ENCODE assay signal across 8 cellular contexts in genomic region chr7:73770002-73770859, GRCh38. TPM values are rescaled to one million over a fixed set of nuclear protein-coding genes. Genes with fewer than 3 reads are reported as not detected.
DNase-seq lines count a peak whose midpoint lies in the region; ATAC-seq and TF ChIP-seq lines count a peak whose summit lies in the region.

Gene CLDN3 (minus strand): TSS chr7:73770270. CDS start chr7:73770049, 221 bp downstream.

- peaks cover 9% of the 10 kb centered on the region for H3K4me1 ChIP-seq in CD4-positive, CD25-positive, alpha-beta regulatory T cell (ENCODE audit: control insufficient read depth, insufficient read depth, low read length, poor library complexity, severe bottlenecking)
- H3K4me1 ChIP-seq in esophagus squamous epithelium, result peaks cover 0 to 14% (median 6%) of the 10 kb centered on the region in 3 donors
- no peaks in the 10 kb centered on the region for H3K4me1 ChIP-seq in parathyroid adenoma

- no peak for TF ChIP-seq CTCF in esophagus squamous epithelium (IDR thresholded peaks at IDR 0.05)
- TF ChIP-seq CTCF in parathyroid adenoma (IDR thresholded peaks at IDR 0.05), result no peak

- no peaks in the 10 kb centered on the region for H3K9me3 ChIP-seq in CD4-positive, CD25-positive, alpha-beta regulatory T cell (ENCODE audit: control insufficient read depth in 2 of 2, low read length in 2 of 2)
- no peaks in the 10 kb centered on the region for H3K9me3 ChIP-seq in esophagus squamous epithelium
- no peaks in the 10 kb centered on the region for H3K9me3 ChIP-seq in parathyroid adenoma (ENCODE audit: control insufficient read depth, low read length)
- H3K9me3 ChIP-seq in MG63, result no peaks in the 10 kb centered on the region

- no peak within 1 kb of the TSS for H3K27ac Mint-ChIP-seq in CD4-positive, CD25-positive, alpha-beta regulatory T cell

- H3K4me1 Mint-ChIP-seq in CD4-positive, CD25-positive, alpha-beta regulatory T cell, result peaks cover 0 to 10% (median 0%) of the 10 kb centered on the region in 4 donors

- H3K4me3 ChIP-seq in CD4-positive, CD25-positive, alpha-beta regulatory T cell (ENCODE audit: low read depth, low read length), result no peak within 1 kb of the TSS
- peak within 1 kb of the TSS; percentile 9 to 56 (median 34) for H3K4me3 ChIP-seq in esophagus squamous epithelium
- peak within 1 kb of the TSS; percentile 74 for H3K4me3 ChIP-seq in parathyroid adenoma (ENCODE audit: low read depth, low read length)
- no peak within 1 kb of the TSS for H3K4me3 ChIP-seq in MG63

- TF ChIP-seq POLR2A in esophagus squamous epithelium (IDR thresholded peaks at IDR 0.05), result peak in 1 of 4 donors; percentile 30

- no peak within 1 kb of the TSS for H3K4me3 Mint-ChIP-seq in CD4-positive, CD25-positive, alpha-beta regulatory T cell

- H2AFZ ChIP-seq in parathyroid adenoma, result peak within 1 kb of the TSS; percentile 83

- intact Hi-C loops in esophagus squamous epithelium (cut with DNase I), result no loop called here

- H3K79me2 ChIP-seq in parathyroid adenoma, result no peaks in the 10 kb centered on the region

- no peak for ATAC-seq in CD4-positive, CD25-positive, alpha-beta regulatory T cell (ENCODE audit: low read depth in 2 of 2)
- no peak for ATAC-seq in activated CD4-positive, CD25-positive, alpha-beta regulatory T cell treated with anti-CD3 and anti-CD28 coated beads, Interleukin-2, amount 50 U/mL, for 24 hours

- H3K36me3 Mint-ChIP-seq in CD4-positive, CD25-positive, alpha-beta regulatory T cell, result no peaks in the 10 kb centered on the region

- peaks cover 6% of the 10 kb centered on the region for H3K27me3 ChIP-seq in CD4-positive, CD25-positive, alpha-beta regulatory T cell (ENCODE audit: control insufficient read depth, insufficient read depth, low read length)
- peaks cover 0 to 69% (median 6%) of the 10 kb centered on the region in 4 donors for H3K27me3 ChIP-seq in esophagus squamous epithelium
- no peaks in the 10 kb centered on the region for H3K27me3 ChIP-seq in parathyroid adenoma (ENCODE audit: control insufficient read depth, insufficient read depth, low read length)
- H3K27me3 ChIP-seq in MG63, result no peaks in the 10 kb centered on the region

- peak in 2 of 3 donors; percentile 12 to 15 for DNase-seq in CD4-positive, CD25-positive, alpha-beta regulatory T cell
- DNase-seq in LoVo (ENCODE audit: low spot score) (peak; percentile 84), SW480 (ENCODE audit: low spot score) (peak; percentile 96), esophagus squamous epithelium (lab: John Stamatoyannopoulos, UW) (no peak), MV-4-11 (lab: John Stamatoyannopoulos, UW) (no peak), MG63 (no peak)

- H3K27me3 Mint-ChIP-seq in CD4-positive, CD25-positive, alpha-beta regulatory T cell, result peaks cover 42% of the 10 kb centered on the region

- no peaks in the 10 kb centered on the region for H3K36me3 ChIP-seq in CD4-positive, CD25-positive, alpha-beta regulatory T cell (ENCODE audit: control insufficient read depth, insufficient read depth, low read length)
- no peaks in the 10 kb centered on the region for H3K36me3 ChIP-seq in esophagus squamous epithelium
- no peaks in the 10 kb centered on the region for H3K36me3 ChIP-seq in parathyroid adenoma (ENCODE audit: control insufficient read depth, insufficient read depth, low read length)
- no peaks in the 10 kb centered on the region for H3K36me3 ChIP-seq in MG63

- H3K27ac ChIP-seq in CD4-positive, CD25-positive, alpha-beta regulatory T cell (ENCODE audit: insufficient read depth, low read length, poor library complexity, severe bottlenecking), result no peak within 1 kb of the TSS
- H3K27ac ChIP-seq in esophagus squamous epithelium, result peak within 1 kb of the TSS in 1 of 4 donors; percentile 57
- H3K27ac ChIP-seq in parathyroid adenoma, result no peak within 1 kb of the TSS

- no peak within 1 kb of the TSS for H3K9ac ChIP-seq in parathyroid adenoma

- WGBS in esophagus squamous epithelium, 2 donors, result 0% methylated on average over 2 of the region's 82 CpGs; no CpG with 5 or more reads in 1 of the 2 donors

- peaks cover 0 to 1% (median 0%) of the 10 kb centered on the region in 7 donors for H3K9me3 Mint-ChIP-seq in CD4-positive, CD25-positive, alpha-beta regulatory T cell

- H3K4me2 ChIP-seq in parathyroid adenoma (ENCODE audit: low read length), result peak within 1 kb of the TSS; percentile 91

RNA-seq across cellular contexts. Expression of gene CLDN3, which starts in this region (rescaled TPM):
- total RNA-seq in CD4-positive, CD25-positive, alpha-beta regulatory T cell, result not detected
- not detected for polyA plus RNA-seq in CD4-positive, CD25-positive, alpha-beta regulatory T cell
- total RNA-seq in esophagus squamous epithelium, result 1 to 10 TPM in 1 of 4 donors, not detected in 3; 1.3 TPM
- total RNA-seq in MG63 (2014; rRNA removed; shearing (Covaris generic); ENCODE audit: low replicate concordance), result not detected in 2 replicates

Comparison
In these comparisons a context has a peak if more than half of its experiments do, and no peak if none do; other contexts are left out.
1. Peak in DNase-seq in CD4-positive, CD25-positive, alpha-beta regulatory T cell; RNA of the gene not detected or under 1 TPM.
2. DNase-seq: peak in LoVo (single experiment) and SW480 (single experiment); none in esophagus squamous epithelium (single experiment), MV-4-11 (single experiment) and MG63 (single experiment).
3. H3K4me3 ChIP-seq: peak in esophagus squamous epithelium (4 of 4) and parathyroid adenoma (single experiment); none in CD4-positive, CD25-positive, alpha-beta regulatory T cell (single experiment) and MG63 (single experiment).